8 cellular contexts compared by ENCODE assay signal in the genomic region with DNA sequence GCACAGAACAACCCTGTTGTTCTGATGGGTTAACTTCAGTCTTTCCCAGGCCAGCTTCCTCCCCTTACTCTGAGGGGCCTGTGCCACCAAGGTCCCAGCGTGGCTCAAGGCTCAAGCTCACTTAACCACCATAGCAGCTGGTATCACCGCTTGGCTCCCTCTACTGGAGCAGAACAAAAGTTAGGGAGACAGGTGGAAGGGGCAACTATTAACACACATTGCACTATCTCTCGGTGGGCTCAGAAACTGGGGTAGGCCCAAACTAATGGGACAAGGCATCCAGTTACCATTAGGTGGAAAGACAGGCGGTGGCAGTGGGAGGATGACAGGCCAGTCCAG.
DNase-seq lines count a peak whose midpoint lies in the region; ATAC-seq and TF ChIP-seq lines count a peak whose summit lies in the region.

No MANE protein-coding gene starts in this region.

- no peaks in the 10 kb centered on the region for H3K27me3 Mint-ChIP-seq in stimulated activated naive CD8-positive, alpha-beta T cell treated with anti-CD3 and anti-CD28 coated beads, Interleukin-15, amount 100 ng/mL, for 72 hours

- DNase-seq in activated CD8-positive, alpha-beta memory T cell treated with anti-CD3 and anti-CD28 coated beads, Interleukin-2, amount 50 U/mL, for 4 hours: peak; percentile 18
- DNase-seq in activated CD8-positive, alpha-beta memory T cell treated with anti-CD3 and anti-CD28 coated beads for 24 hours: no peak
- DNase-seq in HL-60 (ENCODE audit: low read depth in 1 of 2, low spot score in 1 of 2): peak in 1 of 2 experiments; percentile 60
- DNase-seq in WERI-Rb-1: peak; percentile 58
- peak; percentile 34 for DNase-seq in left ventricle myocardium superior
- peak in 1 of 2 donors; percentile 17 for DNase-seq in stimulated activated naive CD8-positive, alpha-beta T cell treated with anti-CD3 and anti-CD28 coated beads, Interleukin-15, amount 100 ng/mL, for 72 hours

- peak; percentile 33 for TF ChIP-seq CTCF in HL-60 (IDR thresholded peaks at IDR 0.05; ENCODE audit: insufficient read depth, low read length)
- TF ChIP-seq CTCF in WERI-Rb-1 (IDR thresholded peaks at IDR 0.05; ENCODE audit: low read depth, low read length): peak; percentile 75

- H3K27me3 ChIP-seq in HL-60 (ENCODE audit: insufficient read depth, poor library complexity, severe bottlenecking) (no peaks in the 10 kb centered on the region), WERI-Rb-1 (ENCODE audit: insufficient read depth, low read depth, severe bottlenecking) (no peaks in the 10 kb centered on the region)

- H3K4me3 ChIP-seq in HL-60 (replicated peaks; ENCODE audit: insufficient read depth, low read length): no peak overlapping the region
- H3K4me3 ChIP-seq in WERI-Rb-1 (ENCODE audit: low read depth, low read length): no peak overlapping the region

- no peaks in the 10 kb centered on the region for H3K9me3 Mint-ChIP-seq in stimulated activated naive CD8-positive, alpha-beta T cell treated with anti-CD3 and anti-CD28 coated beads, Interleukin-15, amount 100 ng/mL, for 72 hours

- H3K27ac Mint-ChIP-seq in stimulated activated naive CD8-positive, alpha-beta T cell treated with anti-CD3 and anti-CD28 coated beads, Interleukin-15, amount 100 ng/mL, for 72 hours: peak overlapping the region in 1 of 2 donors; percentile 90

- H3K27ac ChIP-seq in HL-60 (replicated peaks) (no peak overlapping the region), WERI-Rb-1 (no peak overlapping the region)

- no peak overlapping the region for H3K4me3 Mint-ChIP-seq in stimulated activated naive CD8-positive, alpha-beta T cell treated with anti-CD3 and anti-CD28 coated beads, Interleukin-15, amount 100 ng/mL, for 72 hours

- intact Hi-C loops in left ventricle myocardium superior (cut with micrococcal nuclease): loop anchor here (10.0 kb wide), 1 partner anchor 151 kb away; no protein-coding TSS in a partner anchor

- ATAC-seq in left ventricle myocardium superior (peak; percentile 66), HG02571 (IDR thresholded peaks at IDR 0.05; ENCODE audit: unreplicated experiment) (no peak)
- ATAC-seq in stimulated activated naive CD8-positive, alpha-beta T cell treated with anti-CD3 and anti-CD28 coated beads, Interleukin-15, amount 100 ng/mL, for 72 hours: peak; percentile 44
- no peak for ATAC-seq in activated CD4-positive, CD25-positive, alpha-beta regulatory T cell treated with anti-CD3 and anti-CD28 coated beads, Interleukin-2, amount 50 U/mL, for 24 hours

- H3K4me1 Mint-ChIP-seq in stimulated activated naive CD8-positive, alpha-beta T cell treated with anti-CD3 and anti-CD28 coated beads, Interleukin-15, amount 100 ng/mL, for 72 hours: peaks cover 18% of the 10 kb centered on the region

- H3K36me3 ChIP-seq in WERI-Rb-1: no peaks in the 10 kb centered on the region

- H3K9me3 ChIP-seq in WERI-Rb-1 (ENCODE audit: severe bottlenecking): no peaks in the 10 kb centered on the region

Comparison
In these comparisons a context has a peak if more than half of its experiments do, and no peak if none do; other contexts are left out.
1. ATAC-seq: peak in left ventricle myocardium superior (single experiment) and stimulated activated naive CD8-positive, alpha-beta T cell treated with anti-CD3 and anti-CD28 coated beads, Interleukin-15, amount 100 ng/mL, for 72 hours (single experiment); none in activated CD4-positive, CD25-positive, alpha-beta regulatory T cell treated with anti-CD3 and anti-CD28 coated beads, Interleukin-2, amount 50 U/mL, for 24 hours (0 of 2) and HG02571 (single experiment).